10 cellular contexts compared by ENCODE assay signal in the genomic region with DNA sequence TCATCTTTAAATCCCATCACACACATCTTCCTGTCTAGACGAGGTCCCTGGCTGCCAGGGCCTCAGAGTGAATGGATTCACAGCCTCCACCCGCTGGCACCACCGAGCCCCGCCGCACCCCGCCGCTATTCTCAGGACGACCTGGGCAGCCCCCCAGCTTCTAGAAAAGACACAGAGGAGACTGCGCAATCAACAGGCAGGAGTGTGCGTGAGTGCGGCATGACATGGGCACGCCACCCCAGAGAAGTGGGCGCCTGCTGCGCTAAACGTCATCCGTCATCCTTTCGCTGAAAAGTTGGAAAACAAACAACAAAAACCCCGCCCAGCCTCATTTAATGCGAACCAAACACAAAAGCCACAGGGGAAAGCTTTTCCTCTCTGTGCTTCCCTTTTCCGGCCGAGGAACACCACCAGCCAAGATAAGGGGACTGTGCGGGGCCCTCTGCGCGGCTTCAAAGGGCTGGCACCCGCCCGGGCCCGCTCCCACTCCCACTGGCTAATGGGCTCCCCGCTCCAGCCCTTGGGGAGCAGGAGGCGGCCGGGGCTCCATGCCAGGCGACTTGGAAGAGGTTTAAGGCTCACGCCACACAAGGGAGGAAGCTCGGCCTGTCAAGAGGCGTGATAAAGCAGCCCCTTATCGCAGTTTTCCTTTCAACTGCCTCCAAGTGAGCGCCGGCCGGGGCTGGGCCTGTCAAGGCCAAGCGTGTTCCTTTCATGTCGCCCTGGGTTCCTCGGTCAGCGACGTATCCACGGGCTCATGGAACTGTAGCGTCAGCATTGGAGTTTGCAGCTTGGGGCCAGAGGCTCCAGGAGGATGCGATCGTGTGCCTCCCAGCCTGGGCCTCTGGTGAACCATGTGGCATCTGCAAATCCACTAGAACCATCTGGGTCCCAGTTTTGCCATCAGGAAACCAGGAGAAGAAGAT. TPM values are rescaled to one million over a fixed set of nuclear protein-coding genes. Genes with fewer than 3 reads are reported as not detected.
DNase-seq lines count a peak whose midpoint lies in the region; ATAC-seq, FAIRE-seq and TF ChIP-seq lines count a peak whose summit lies in the region.
"Had no signal": no experiment of that assay in that cellular context is flagged by ENCODE, and none has a peak within 500 bp of the region (broad histone marks: within the 10 kb centered on the region; RNA-seq: fewer than 3 reads in every experiment).

No MANE protein-coding gene starts in this region.

- peak overlapping the region; percentile 41 for H3K4me3 ChIP-seq in suprapubic skin
- H3K4me3 ChIP-seq: A549 had no signal

- H3K9me3 Mint-ChIP-seq in activated CD4-positive, alpha-beta T cell treated with anti-CD3 and anti-CD28 coated beads for 36 hours (ENCODE audit: low read depth): no peaks in the 10 kb centered on the region

- no peaks in the 10 kb centered on the region for H3K36me3 ChIP-seq in suprapubic skin

- peaks cover 40% of the 10 kb centered on the region for H3K4me1 ChIP-seq in suprapubic skin

- H3K4me1 Mint-ChIP-seq in activated CD4-positive, alpha-beta T cell treated with anti-CD3 and anti-CD28 coated beads for 36 hours: peaks cover 97% of the 10 kb centered on the region

- intact Hi-C loops in activated CD4-positive, alpha-beta T cell treated with anti-CD3 and anti-CD28 coated beads for 36 hours (cut with DNase I, micrococcal nuclease): no loop called here

- DNase-seq in activated CD4-positive, alpha-beta T cell treated with anti-CD3 and anti-CD28 coated beads for 36 hours: peak; percentile 7
- no peak for DNase-seq in activated CD4-positive, alpha-beta T cell treated with anti-CD3 and anti-CD28 coated beads, Interleukin-2, amount 50 U/mL, for 4 hours
- DNase-seq in amniotic epithelial cell (ENCODE audit: low read depth): peak; percentile 51
- peak; percentile 50 for DNase-seq in left lobe of liver (ENCODE audit: low spot score)
- peak; percentile 71 to 83 for DNase-seq in suprapubic skin (ENCODE audit: low spot score in 2 of 2)
- DNase-seq in GM12892 (ENCODE audit: insufficient read length): no peak

- H3K27me3 ChIP-seq in suprapubic skin: no peaks in the 10 kb centered on the region

- CTCF ChIA-PET in activated CD4-positive, alpha-beta T cell treated with anti-CD3 and anti-CD28 coated beads for 36 hours (lab: Charles Lee): interaction anchor here (0.7 to 1.7 kb wide), 3 partner anchors 11 to 596 kb away, joined by 3 to 9 read pairs (median 3); no protein-coding TSS in a partner anchor

- 21% methylated on average over 34 of the region's 47 CpGs for WGBS in suprapubic skin

- ATAC-seq in activated CD4-positive, alpha-beta T cell treated with anti-CD3 and anti-CD28 coated beads for 36 hours: no peak
- ATAC-seq in left lobe of liver (peak; percentile 70), GM21786 (IDR thresholded peaks at IDR 0.05; ENCODE audit: unreplicated experiment) (no peak), HG03439 (IDR thresholded peaks at IDR 0.05; ENCODE audit: unreplicated experiment) (no peak)
- ATAC-seq: A549 had no signal

- H3K27ac Mint-ChIP-seq in activated CD4-positive, alpha-beta T cell treated with anti-CD3 and anti-CD28 coated beads for 36 hours: peak overlapping the region; percentile 97

- TF ChIP-seq POLR2A in suprapubic skin (IDR thresholded peaks at IDR 0.05) (no peak), GM12892 (IDR thresholded peaks at IDR 0.05; ENCODE audit: low read depth, low read length) (no peak)

- H3K27ac ChIP-seq in suprapubic skin: peak overlapping the region; percentile 66
- H3K27ac ChIP-seq: A549 had no signal

- H3K9me3 ChIP-seq in suprapubic skin: no peaks in the 10 kb centered on the region
- H3K9me3 ChIP-seq: A549 had no signal

- H3K27me3 Mint-ChIP-seq in activated CD4-positive, alpha-beta T cell treated with anti-CD3 and anti-CD28 coated beads for 36 hours: no peaks in the 10 kb centered on the region

- no peak for FAIRE-seq in GM12892 (lab: Jason Lieb, UNC)
- FAIRE-seq: A549 had no signal

- POLR2A ChIA-PET in activated CD4-positive, alpha-beta T cell treated with anti-CD3 and anti-CD28 coated beads for 36 hours (lab: Charles Lee): interaction anchor here (1.0 to 4.1 kb wide), 4 partner anchors 11 to 88 kb away, joined by 3 to 29 read pairs (median 5); no protein-coding TSS in a partner anchor

- no peak for TF ChIP-seq CTCF in suprapubic skin (IDR thresholded peaks at IDR 0.05)

- H3K4me3 Mint-ChIP-seq in activated CD4-positive, alpha-beta T cell treated with anti-CD3 and anti-CD28 coated beads for 36 hours: no peak overlapping the region

- peaks cover 90% of the 10 kb centered on the region for H3K36me3 Mint-ChIP-seq in activated CD4-positive, alpha-beta T cell treated with anti-CD3 and anti-CD28 coated beads for 36 hours (ENCODE audit: low read depth)

- no peak for TF ChIP-seq EP300 in suprapubic skin (IDR thresholded peaks at IDR 0.05)

RNA-seq across cellular contexts. Expression of gene NFATC2, which starts 50.1 kb away (rescaled TPM):
- total RNA-seq in activated CD4-positive, alpha-beta T cell treated with anti-CD3 and anti-CD28 coated beads for 36 hours: 10 to 100 TPM; 38.5 to 49.8 TPM
- total RNA-seq in left lobe of liver (4.6 TPM), suprapubic skin (10 to 100 TPM in 2 of 4 donors, 1 to 10 TPM in 2; 5.4 to 15.7 (median 8.4) TPM)
- polyA plus RNA-seq in GM12892 (2012; ENCODE audit: missing spikeins): 4.6 TPM
- total RNA-seq: myocyte had no signal

Comparison
In these comparisons a context has a peak if more than half of its experiments do, and no peak if none do; other contexts are left out.
1. DNase-seq: peak in activated CD4-positive, alpha-beta T cell treated with anti-CD3 and anti-CD28 coated beads for 36 hours (single experiment), amniotic epithelial cell (single experiment), left lobe of liver (single experiment) and suprapubic skin (2 of 2); none in activated CD4-positive, alpha-beta T cell treated with anti-CD3 and anti-CD28 coated beads, Interleukin-2, amount 50 U/mL, for 4 hours (0 of 2) and GM12892 (single experiment).